10 cellular contexts compared by ENCODE assay signal in genomic region chr17:10117581-10118001, GRCh38.
DNase-seq lines count a peak whose midpoint lies in the region; ATAC-seq and TF ChIP-seq lines count a peak whose summit lies in the region.
"Had no signal": no experiment of that assay in that cellular context is flagged by ENCODE, and none has a peak within 500 bp of the region (broad histone marks: within the 10 kb centered on the region; RNA-seq: fewer than 3 reads in every experiment).

No MANE protein-coding gene starts in this region.

- ATAC-seq in GM18498 (IDR thresholded peaks at IDR 0.05; ENCODE audit: unreplicated experiment) = no peak

- TF ChIP-seq CTCF in GM13976 (IDR thresholded peaks at IDR 0.05; ENCODE audit: borderline replicate concordance, control extremely low read depth, extremely low read depth, insufficient read depth, missing control alignments) (peak; percentile 39), smooth muscle cell (IDR thresholded peaks at IDR 0.05; ENCODE audit: borderline replicate concordance, insufficient read depth, poor library complexity, severe bottlenecking) (no peak)

- peaks cover 56% of the 10 kb centered on the region for H4K20me1 ChIP-seq in smooth muscle cell (ENCODE audit: low read depth)

- H3K79me2 ChIP-seq in smooth muscle cell (ENCODE audit: low read depth) = peaks cover 78% of the 10 kb centered on the region

- no peak overlapping the region for H2AFZ ChIP-seq in smooth muscle cell (ENCODE audit: low read depth)

- H3F3A ChIP-seq in smooth muscle cell (ENCODE audit: low read depth) = peaks cover 44% of the 10 kb centered on the region

- in situ Hi-C loops in GM13976 (cut with MboI; ENCODE audit: low sequenced_read_pairs, unreplicated experiment) = no loop called here

- WGBS in smooth muscle cell (ENCODE audit: low lambda C conversion rate) = 75% methylated on average over 7 of the region's 7 CpGs

- H3K4me1 ChIP-seq in smooth muscle cell (ENCODE audit: low read depth) = peaks cover 10% of the 10 kb centered on the region

- H3K4me2 ChIP-seq in smooth muscle cell = peak overlapping the region; percentile 27

- H3K27me3 ChIP-seq in smooth muscle cell (ENCODE audit: low read depth) = no peaks in the 10 kb centered on the region

- no peak overlapping the region for H3K4me3 ChIP-seq in smooth muscle cell

- H3K9ac ChIP-seq in smooth muscle cell (ENCODE audit: low read depth) = no peak overlapping the region

- DNase-seq in GM13976 (ENCODE audit: low spot score) = peak; percentile 62
- DNase-seq in NAMALWA (ENCODE audit: low spot score) = peak; percentile 47
- peak; percentile 30 to 85 (median 72) for DNase-seq in head of caudate nucleus
- DNase-seq in smooth muscle cell (lab: John Stamatoyannopoulos, UW; ENCODE audit: unreplicated experiment) = no peak
- DNase-seq in stimulated activated CD4-positive, alpha-beta T cell treated with anti-CD3 and anti-CD28 coated beads, Interleukin-12 subunit alpha, Interleukin-12 subunit beta, amount 100 ng/mL, for 4 hours = no peak
- no peak for DNase-seq in mucosa of gallbladder (ENCODE audit: low spot score)
- DNase-seq in germinal center (ENCODE audit: low spot score) = no peak
- DNase-seq: activated effector memory CD4-positive, alpha-beta T cell treated with Interleukin-2 at 50 U/mL for 16 hours had no signal

- H3K36me3 ChIP-seq in smooth muscle cell (ENCODE audit: low read depth) = no peaks in the 10 kb centered on the region

- H3K27ac ChIP-seq in smooth muscle cell (ENCODE audit: low read depth) = peak overlapping the region; percentile 99
- H3K27ac ChIP-seq: epithelial cell of prostate had no signal

- intact Hi-C loops in head of caudate nucleus (cut with DNase I) = loop anchor here (5.0 to 10.0 kb wide), 2 partner anchors 110 to 153 kb away; no protein-coding TSS in a partner anchor

- no peaks in the 10 kb centered on the region for H3K9me3 ChIP-seq in smooth muscle cell (replicated peaks; ENCODE audit: low read depth)

Comparison
In these comparisons a context has a peak if more than half of its experiments do, and no peak if none do; other contexts are left out.
1. DNase-seq: peak in GM13976 (single experiment), NAMALWA (single experiment) and head of caudate nucleus (42 of 42); none in smooth muscle cell (single experiment), stimulated activated CD4-positive, alpha-beta T cell treated with anti-CD3 and anti-CD28 coated beads, Interleukin-12 subunit alpha, Interleukin-12 subunit beta, amount 100 ng/mL, for 4 hours (single experiment), mucosa of gallbladder (single experiment) and germinal center (single experiment).